In the genomic region with DNA sequence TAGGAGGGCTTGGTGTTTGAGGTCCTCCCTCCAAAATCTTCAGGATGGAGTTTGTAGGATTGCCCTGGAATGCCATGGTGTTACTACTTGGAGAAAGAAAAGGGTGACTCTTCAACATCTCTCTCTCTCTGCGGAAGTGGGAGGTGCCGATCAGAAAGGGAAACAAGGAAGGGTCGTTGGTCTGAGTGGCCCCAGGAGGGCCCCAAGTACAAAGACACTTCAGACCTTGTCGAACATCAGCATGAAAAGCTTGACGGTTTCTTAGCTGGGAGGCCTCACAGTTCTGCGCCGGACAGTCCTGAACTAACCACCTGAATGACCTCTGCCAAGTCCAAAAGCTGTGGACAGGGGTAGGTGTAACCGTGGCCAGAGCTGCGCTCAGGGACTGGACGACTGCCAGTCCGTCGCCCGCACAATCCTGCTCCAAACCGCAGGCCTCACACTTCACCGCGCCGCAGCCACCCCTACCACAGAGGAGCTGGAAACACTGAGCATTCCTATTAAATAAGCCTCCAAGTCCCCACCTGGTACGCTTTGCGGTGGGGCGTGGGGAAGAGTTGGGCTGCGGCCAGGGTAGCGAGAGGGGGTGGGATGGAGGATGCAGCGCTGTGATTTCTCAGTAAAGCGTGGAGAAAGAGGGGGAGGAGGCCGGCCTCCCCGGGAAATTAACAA, we compare ENCODE assay signal across 1 cellular context.
TF ChIP-seq lines count a peak whose summit lies in the region.

No MANE protein-coding gene starts in this region.

TF ChIP-seq in WTC11, 78 proteins besides CTCF, POLR2A, EP300 and RAD21 (continued from another document):
- TF ChIP-seq, protein P1, sequence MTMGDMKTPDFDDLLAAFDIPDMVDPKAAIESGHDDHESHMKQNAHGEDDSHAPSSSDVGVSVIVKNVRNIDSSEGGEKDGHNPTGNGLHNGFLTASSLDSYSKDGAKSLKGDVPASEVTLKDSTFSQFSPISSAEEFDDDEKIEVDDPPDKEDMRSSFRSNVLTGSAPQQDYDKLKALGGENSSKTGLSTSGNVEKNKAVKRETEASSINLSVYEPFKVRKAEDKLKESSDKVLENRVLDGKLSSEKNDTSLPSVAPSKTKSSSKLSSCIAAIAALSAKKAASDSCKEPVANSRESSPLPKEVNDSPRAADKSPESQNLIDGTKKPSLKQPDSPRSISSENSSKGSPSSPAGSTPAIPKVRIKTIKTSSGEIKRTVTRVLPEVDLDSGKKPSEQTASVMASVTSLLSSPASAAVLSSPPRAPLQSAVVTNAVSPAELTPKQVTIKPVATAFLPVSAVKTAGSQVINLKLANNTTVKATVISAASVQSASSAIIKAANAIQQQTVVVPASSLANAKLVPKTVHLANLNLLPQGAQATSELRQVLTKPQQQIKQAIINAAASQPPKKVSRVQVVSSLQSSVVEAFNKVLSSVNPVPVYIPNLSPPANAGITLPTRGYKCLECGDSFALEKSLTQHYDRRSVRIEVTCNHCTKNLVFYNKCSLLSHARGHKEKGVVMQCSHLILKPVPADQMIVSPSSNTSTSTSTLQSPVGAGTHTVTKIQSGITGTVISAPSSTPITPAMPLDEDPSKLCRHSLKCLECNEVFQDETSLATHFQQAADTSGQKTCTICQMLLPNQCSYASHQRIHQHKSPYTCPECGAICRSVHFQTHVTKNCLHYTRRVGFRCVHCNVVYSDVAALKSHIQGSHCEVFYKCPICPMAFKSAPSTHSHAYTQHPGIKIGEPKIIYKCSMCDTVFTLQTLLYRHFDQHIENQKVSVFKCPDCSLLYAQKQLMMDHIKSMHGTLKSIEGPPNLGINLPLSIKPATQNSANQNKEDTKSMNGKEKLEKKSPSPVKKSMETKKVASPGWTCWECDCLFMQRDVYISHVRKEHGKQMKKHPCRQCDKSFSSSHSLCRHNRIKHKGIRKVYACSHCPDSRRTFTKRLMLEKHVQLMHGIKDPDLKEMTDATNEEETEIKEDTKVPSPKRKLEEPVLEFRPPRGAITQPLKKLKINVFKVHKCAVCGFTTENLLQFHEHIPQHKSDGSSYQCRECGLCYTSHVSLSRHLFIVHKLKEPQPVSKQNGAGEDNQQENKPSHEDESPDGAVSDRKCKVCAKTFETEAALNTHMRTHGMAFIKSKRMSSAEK (CRISPR knock-in tag; IDR thresholded peaks at IDR 0.05; ENCODE audit: borderline replicate concordance), result no peak
- TF ChIP-seq GABPB1 (CRISPR knock-in tag; IDR thresholded peaks at IDR 0.05), result no peak
